In genomic region chr11:62546937-62547625, GRCh38 we compare ENCODE assay signal across 1 cellular context.
TF ChIP-seq lines count a peak whose summit lies in the region.

No MANE protein-coding gene starts in this region.

TF ChIP-seq in endothelial cell of umbilical vein, 7 proteins besides CTCF, POLR2A, EP300 and RAD21 (continued from another document):
- TF ChIP-seq MYC (IDR thresholded peaks at IDR 0.05; ENCODE audit: low read depth, low read length) (no peak), MAX (IDR thresholded peaks at IDR 0.05; ENCODE audit: insufficient read depth, insufficient read length) (no peak), EZH2 (IDR thresholded peaks at IDR 0.05; ENCODE audit: borderline replicate concordance, low read depth, low read length, severe bottlenecking) (no peak), FOS (IDR thresholded peaks at IDR 0.05; ENCODE audit: borderline replicate concordance, insufficient read depth, low read length) (no peak)
